Comparison of ENCODE assay signal across 8 cellular contexts in genomic region chr5:144170276-144171024, GRCh38. TPM values are rescaled to one million over a fixed set of nuclear protein-coding genes. Genes with fewer than 3 reads are reported as not detected.
DNase-seq lines count a peak whose midpoint lies in the region; ATAC-seq and TF ChIP-seq lines count a peak whose summit lies in the region.

Gene KCTD16, plus strand, starts transcription at chr5:144170873.
Gene YIPF5, minus strand, starts transcription at chr5:144170659. Its CDS starts 704 bp downstream, at chr5:144169955.

- H3K27ac ChIP-seq in thymus (ENCODE audit: low read depth): peak within 1 kb of the TSS; percentile 86

- H3K9me3 ChIP-seq in thymus (ENCODE audit: control insufficient read depth): no peaks in the 10 kb centered on the region

- H3K9me3 Mint-ChIP-seq in activated naive CD8-positive, alpha-beta T cell treated with anti-CD3 and anti-CD28 coated beads, Interleukin-2, amount 10 ng/mL, durations not matched to agents 7 days and 5 days: no peaks in the 10 kb centered on the region
- no peaks in the 10 kb centered on the region for H3K9me3 Mint-ChIP-seq in osteocyte (ENCODE audit: unreplicated experiment)

- H3K4me3 ChIP-seq in GM12864 (ENCODE audit: low read depth, low read length) (peak within 1 kb of the TSS; percentile 90), thymus (ENCODE audit: low read length) (peak within 1 kb of the TSS; percentile 73)

- no peaks in the 10 kb centered on the region for H3K36me3 ChIP-seq in thymus (ENCODE audit: control insufficient read depth, insufficient read depth)

- TF ChIP-seq CTCF in GM12864 (IDR thresholded peaks at IDR 0.05; ENCODE audit: low read depth, low read length, missing control alignments): no peak
- no peak for TF ChIP-seq CTCF in osteocyte (IDR thresholded peaks at IDR 0.05)

- POLR2A ChIA-PET in activated naive CD8-positive, alpha-beta T cell treated with anti-CD3 and anti-CD28 coated beads, Interleukin-2, amount 10 ng/mL, durations not matched to agents 7 days and 5 days (lab: Charles Lee): interaction anchor here (0.5 to 2.5 kb wide), 7 partner anchors 11 to 1168 kb away, joined by 3 to 36 read pairs (median 5); partner anchors contain the start of gene NR3C1

- peak within 1 kb of the TSS; percentile 90 for H3K4me3 Mint-ChIP-seq in activated naive CD8-positive, alpha-beta T cell treated with anti-CD3 and anti-CD28 coated beads, Interleukin-2, amount 10 ng/mL, durations not matched to agents 7 days and 5 days
- peak within 1 kb of the TSS; percentile 84 for H3K4me3 Mint-ChIP-seq in osteocyte (ENCODE audit: unreplicated experiment)

- ATAC-seq in HG02678 (IDR thresholded peaks at IDR 0.05; ENCODE audit: unreplicated experiment) (peak; percentile 99), Right ventricle myocardium inferior (peak; percentile 100)
- peak; percentile 99 for ATAC-seq in activated naive CD8-positive, alpha-beta T cell treated with anti-CD3 and anti-CD28 coated beads, Interleukin-2, amount 10 ng/mL, durations not matched to agents 7 days and 5 days (ENCODE audit: low read depth)

- no peaks in the 10 kb centered on the region for H3K27me3 ChIP-seq in thymus (ENCODE audit: control insufficient read depth, insufficient read depth)

- under 1% methylated on average over 39 of the region's 39 CpGs for WGBS in thymus

- peaks cover 2% of the 10 kb centered on the region for H3K27me3 Mint-ChIP-seq in activated naive CD8-positive, alpha-beta T cell treated with anti-CD3 and anti-CD28 coated beads, Interleukin-2, amount 10 ng/mL, durations not matched to agents 7 days and 5 days
- peaks cover 10% of the 10 kb centered on the region for H3K27me3 Mint-ChIP-seq in osteocyte (ENCODE audit: unreplicated experiment)

- H3K27ac Mint-ChIP-seq in activated naive CD8-positive, alpha-beta T cell treated with anti-CD3 and anti-CD28 coated beads, Interleukin-2, amount 10 ng/mL, durations not matched to agents 7 days and 5 days: peak within 1 kb of the TSS; percentile 84
- peak within 1 kb of the TSS; percentile 91 for H3K27ac Mint-ChIP-seq in osteocyte (ENCODE audit: unreplicated experiment)

- peaks cover 35% of the 10 kb centered on the region for H3K4me1 Mint-ChIP-seq in activated naive CD8-positive, alpha-beta T cell treated with anti-CD3 and anti-CD28 coated beads, Interleukin-2, amount 10 ng/mL, durations not matched to agents 7 days and 5 days
- peaks cover 35% of the 10 kb centered on the region for H3K4me1 Mint-ChIP-seq in osteocyte (ENCODE audit: unreplicated experiment)

- DNase-seq in GM12864 (ENCODE audit: low read depth): peak; percentile 97
- peak; percentile 94 for DNase-seq in NCI-H1105 treated with DMSO at 0.1 percent for 48 hours (lab: John Stamatoyannopoulos, UW)
- peak; percentile 94 for DNase-seq in SKM-1 treated with dmso at 0.1 percent for 144 hours (lab: John Stamatoyannopoulos, UW; ENCODE audit: unreplicated experiment)
- DNase-seq in activated naive CD8-positive, alpha-beta T cell treated with anti-CD3 and anti-CD28 coated beads, Interleukin-2, amount 10 ng/mL, durations not matched to agents 7 days and 5 days: peak; percentile 95
- peak; percentile 96 for DNase-seq in Right ventricle myocardium inferior (ENCODE audit: missing footprints)
- DNase-seq in osteocyte (ENCODE audit: extremely low spot score, unreplicated experiment): peak; percentile 98

- intact Hi-C loops in Right ventricle myocardium inferior (cut with DNase I): no loop called here

- peaks cover 13% of the 10 kb centered on the region for H3K36me3 Mint-ChIP-seq in activated naive CD8-positive, alpha-beta T cell treated with anti-CD3 and anti-CD28 coated beads, Interleukin-2, amount 10 ng/mL, durations not matched to agents 7 days and 5 days
- peaks cover 13% of the 10 kb centered on the region for H3K36me3 Mint-ChIP-seq in osteocyte (ENCODE audit: unreplicated experiment)

- H3K4me1 ChIP-seq in thymus (ENCODE audit: control insufficient read depth, insufficient read depth, low read length): peaks cover 2% of the 10 kb centered on the region

RNA-seq across cellular contexts. Expression of gene KCTD16, which starts in this region (rescaled TPM):
- under 1 TPM; 0.17 to 0.22 TPM for total RNA-seq in activated naive CD8-positive, alpha-beta T cell treated with anti-CD3 and anti-CD28 coated beads, Interleukin-2, amount 10 ng/mL, durations not matched to agents 7 days and 5 days
- total RNA-seq in Right ventricle myocardium inferior: 0.03 TPM
- total RNA-seq in osteocyte: 0.37 and 0.51 TPM in 2 replicates
- 0.02 TPM for polyA plus RNA-seq in thymus

RNA-seq across cellular contexts. Expression of gene YIPF5, which starts in this region (rescaled TPM):
- total RNA-seq in activated naive CD8-positive, alpha-beta T cell treated with anti-CD3 and anti-CD28 coated beads, Interleukin-2, amount 10 ng/mL, durations not matched to agents 7 days and 5 days: 10 to 100 TPM; 36.6 to 40.5 TPM
- total RNA-seq in Right ventricle myocardium inferior (22.5 TPM), osteocyte (79.2 and 84.6 TPM in 2 replicates)
- polyA plus RNA-seq in thymus: 15.2 TPM

Comparison
In these comparisons a context has a peak if more than half of its experiments do, and no peak if none do; other contexts are left out.
1. Peak in every context shown above with its lines: DNase-seq, ATAC-seq, H3K4me3 ChIP-seq and H3K27ac ChIP-seq.